1 cellular context compared by ENCODE assay signal in genomic region chr14:72715215-72715909, GRCh38.
TF ChIP-seq lines count a peak whose summit lies in the region.

No MANE protein-coding gene starts in this region.

TF ChIP-seq in WTC11, 78 proteins besides CTCF, POLR2A, EP300 and RAD21 (continued from another document):
- TF ChIP-seq STAT6 (CRISPR knock-in tag; conservative IDR thresholded peaks at IDR 0.05; ENCODE audit: low read depth), result no peak
- no peak for TF ChIP-seq SMAD4 (CRISPR knock-in tag; IDR thresholded peaks at IDR 0.05)
- TF ChIP-seq ZNF219 (CRISPR knock-in tag; IDR thresholded peaks at IDR 0.05; ENCODE audit: borderline replicate concordance), result no peak
- no peak for TF ChIP-seq RELA (CRISPR knock-in tag; IDR thresholded peaks at IDR 0.05; ENCODE audit: borderline replicate concordance)
- no peak for TF ChIP-seq ELF4 (CRISPR knock-in tag; IDR thresholded peaks at IDR 0.05; ENCODE audit: low read depth)
- TF ChIP-seq SOX15 (CRISPR knock-in tag; IDR thresholded peaks at IDR 0.05), result no peak
- no peak for TF ChIP-seq PRRX2 (CRISPR knock-in tag; IDR thresholded peaks at IDR 0.05)
- TF ChIP-seq MYBL2 (CRISPR knock-in tag; IDR thresholded peaks at IDR 0.05), result no peak
- no peak for TF ChIP-seq ZNF396 (CRISPR knock-in tag; IDR thresholded peaks at IDR 0.05; ENCODE audit: borderline replicate concordance)
- TF ChIP-seq IRF2 (CRISPR knock-in tag; IDR thresholded peaks at IDR 0.05; ENCODE audit: borderline replicate concordance, low read depth), result no peak
